Comparison of ENCODE assay signal across 31 cellular contexts in genomic region chr10:11158080-11158479, GRCh38.
A peak's percentile ranks its signal among the peaks of the same experiment; 100 is the strongest.
DNase-seq lines count a peak whose midpoint lies in the region; ATAC-seq and TF ChIP-seq lines count a peak whose summit lies in the region.
"Had no signal": no experiment of that assay in that cellular context is flagged by ENCODE, and none has a peak within 500 bp of the region (broad histone marks: within the 10 kb centered on the region; RNA-seq: fewer than 3 reads in every experiment).

No MANE protein-coding gene starts in this region.

- DNase-seq in CD8-positive, alpha-beta T cell: no peak
- no peak for DNase-seq in T-cell
- DNase-seq in neural progenitor cell (ENCODE audit: low spot score): no peak
- DNase-seq: activated CD4-positive, alpha-beta T cell treated with anti-CD3 and anti-CD28 coated beads, Interleukin-2, amount 50 U/mL, for 48 hours; activated CD4-positive, CD25-positive, alpha-beta regulatory T cell treated with anti-CD3 and anti-CD28 coated beads, Interleukin-2, amount 50 U/mL, for 72 hours; activated CD8-positive, alpha-beta memory T cell treated with anti-CD3 and anti-CD28 coated beads, Interleukin-2, amount 50 U/mL, for 4 hours; activated naive CD4-positive, alpha-beta T cell treated with anti-CD3 and anti-CD28 coated beads, Interleukin-2, amount 10 ng/mL, durations not matched to agents 7 days and 5 days; aorta; central memory CD4-positive, alpha-beta T cell; dermis blood vessel endothelial cell; DMS79 treated with DMSO at 0.1 percent for 48 hours; foreskin fibroblast; GDM1; left ventricle myocardium inferior; NCI-H1092; NCI-H187 treated with DMSO at 0.1 percent for 48 hours; NCI-H2171 treated with DMSO at 0.1 percent for 48 hours; NCI-H526; NK-92 treated with Interleukin-12 subunit alpha and Interleukin-12 subunit beta, amount 100 ng/mL, for 24 hours; stimulated activated CD4-positive, alpha-beta T cell treated with anti-CD3 and anti-CD28 coated beads, Interleukin-4, amount 100 ng/mL, for 24 hours; T-helper 2 cell; upper lobe of left lung had no signal

- intact Hi-C loops in CD8-positive, alpha-beta T cell (cut with DNase I, micrococcal nuclease): no loop called here

- H3K9ac ChIP-seq in neural progenitor cell: no peak overlapping the region

- H3K4me2 ChIP-seq in neural progenitor cell: peak overlapping the region; percentile 15

- TF ChIP-seq CTCF in CD8-positive, alpha-beta T cell (IDR thresholded peaks at IDR 0.05): no peak
- TF ChIP-seq CTCF in brain (conservative IDR thresholded peaks at IDR 0.05): no peak
- no peak for TF ChIP-seq CTCF in neural progenitor cell (IDR thresholded peaks at IDR 0.05)

- peak overlapping the region; percentile 1 for H3K4me3 ChIP-seq in CD8-positive, alpha-beta T cell (ENCODE audit: low read depth, low read length)
- H3K4me3 ChIP-seq in neural progenitor cell: no peak overlapping the region
- H3K4me3 ChIP-seq: esophagus muscularis mucosa, left ventricle myocardium inferior, suprapubic skin, upper lobe of left lung had no signal

- peaks cover 95% of the 10 kb centered on the region for H3K4me1 ChIP-seq in CD8-positive, alpha-beta T cell (ENCODE audit: insufficient read depth, low read length)
- H3K4me1 ChIP-seq in neural progenitor cell: peaks cover 32% of the 10 kb centered on the region

- H3K9me3 ChIP-seq in CD8-positive, alpha-beta T cell (ENCODE audit: low read length): no peaks in the 10 kb centered on the region
- no peaks in the 10 kb centered on the region for H3K9me3 ChIP-seq in neural progenitor cell (ENCODE audit: low read depth)
- H3K9me3 ChIP-seq: esophagus muscularis mucosa, left ventricle myocardium inferior, suprapubic skin, upper lobe of left lung had no signal

- POLR2A ChIA-PET in CD8-positive, alpha-beta T cell (lab: Charles Lee): interaction anchor here (0.9 to 4.3 kb wide), 4 partner anchors 8 to 44 kb away, joined by 3 to 23 read pairs (median 11); no protein-coding TSS in a partner anchor
- POLR2A ChIA-PET in T-cell (lab: Charles Lee): interaction anchor here in 1 of 2 donors (1.3 kb wide), 1 partner anchor 8 kb away, joined by 8 read pairs; no protein-coding TSS in a partner anchor

- no peaks in the 10 kb centered on the region for H4K20me1 ChIP-seq in neural progenitor cell (ENCODE audit: low read depth)

- no peaks in the 10 kb centered on the region for H3K36me3 Mint-ChIP-seq in CD8-positive, alpha-beta T cell
- H3K36me3 Mint-ChIP-seq in T-cell: no peaks in the 10 kb centered on the region
- peaks cover 30% of the 10 kb centered on the region for H3K36me3 Mint-ChIP-seq in brain
- H3K36me3 Mint-ChIP-seq in neural progenitor cell: no peaks in the 10 kb centered on the region

- H3K79me2 ChIP-seq in neural progenitor cell (ENCODE audit: low read depth): peaks cover 4% of the 10 kb centered on the region

- H3K36me3 ChIP-seq in CD8-positive, alpha-beta T cell (ENCODE audit: insufficient read depth, low read length): no peaks in the 10 kb centered on the region
- H3K36me3 ChIP-seq in neural progenitor cell: no peaks in the 10 kb centered on the region
- H3K36me3 ChIP-seq: esophagus muscularis mucosa, left ventricle myocardium inferior, suprapubic skin, upper lobe of left lung had no signal

- H3F3A ChIP-seq in neural progenitor cell (ENCODE audit: low read depth): peaks cover 6% of the 10 kb centered on the region

- H3K27ac ChIP-seq in CD8-positive, alpha-beta T cell (ENCODE audit: low read depth, low read length): no peak overlapping the region
- H3K27ac ChIP-seq in neural progenitor cell: no peak overlapping the region
- H3K27ac ChIP-seq: C4-2B, esophagus muscularis mucosa, left ventricle myocardium inferior, suprapubic skin, upper lobe of left lung had no signal

- H3K27me3 ChIP-seq in CD8-positive, alpha-beta T cell (ENCODE audit: insufficient read depth, low read length): no peaks in the 10 kb centered on the region
- H3K27me3 ChIP-seq in neural progenitor cell: no peaks in the 10 kb centered on the region
- H3K27me3 ChIP-seq: esophagus muscularis mucosa, suprapubic skin, upper lobe of left lung had no signal

- no peak for ATAC-seq in CD8-positive, alpha-beta T cell
- ATAC-seq in T-cell (replicated peaks in 1 of 4) (no peak), HG03095 (IDR thresholded peaks at IDR 0.05; ENCODE audit: unreplicated experiment) (no peak), HG03520 (IDR thresholded peaks at IDR 0.05; ENCODE audit: unreplicated experiment) (no peak), GM21717 (IDR thresholded peaks at IDR 0.05; ENCODE audit: unreplicated experiment) (no peak)
- ATAC-seq: Right ventricle myocardium inferior, SK-N-SH treated with all-trans-retinoic acid at 6 μM for 48 hours had no signal

- peak overlapping the region; percentile 42 for H3K4me3 Mint-ChIP-seq in CD8-positive, alpha-beta T cell
- peak overlapping the region in 2 of 3 donors; percentile 17 to 64 for H3K4me3 Mint-ChIP-seq in T-cell
- no peak overlapping the region for H3K4me3 Mint-ChIP-seq in brain
- H3K4me3 Mint-ChIP-seq in neural progenitor cell: no peak overlapping the region
- H3K4me3 Mint-ChIP-seq: activated naive CD4-positive, alpha-beta T cell treated with anti-CD3 and anti-CD28 coated beads, Interleukin-2, amount 10 ng/mL, durations not matched to agents 7 days and 5 days had no signal

- H3K27ac Mint-ChIP-seq in CD8-positive, alpha-beta T cell: peak overlapping the region; percentile 85
- H3K27ac Mint-ChIP-seq in T-cell (peak overlapping the region; percentile 58 to 86), brain (peak overlapping the region in 3 of 5 experiments; percentile 41 to 96 (median 61)), neural progenitor cell (no peak overlapping the region)

- CTCF ChIA-PET in CD8-positive, alpha-beta T cell (lab: Charles Lee): interaction anchor here (1.0 to 3.5 kb wide), 2 partner anchors 8 to 12 kb away, joined by 3 to 26 read pairs; no protein-coding TSS in a partner anchor
- CTCF ChIA-PET in T-cell (lab: Charles Lee): no interaction called here

- H3K9me3 Mint-ChIP-seq in CD8-positive, alpha-beta T cell: no peaks in the 10 kb centered on the region
- H3K9me3 Mint-ChIP-seq in T-cell (peaks cover 0 to 3% (median 0%) of the 10 kb centered on the region in 3 donors), brain (peaks cover 0 to 23% (median 14%) of the 10 kb centered on the region in 5 experiments), neural progenitor cell (no peaks in the 10 kb centered on the region)

- H3K27me3 Mint-ChIP-seq in CD8-positive, alpha-beta T cell (ENCODE audit: low read depth): no peaks in the 10 kb centered on the region
- H3K27me3 Mint-ChIP-seq in T-cell (no peaks in the 10 kb centered on the region), brain (no peaks in the 10 kb centered on the region), neural progenitor cell (ENCODE audit: insufficient read depth, low read depth) (no peaks in the 10 kb centered on the region)
- H3K27me3 Mint-ChIP-seq: activated naive CD4-positive, alpha-beta T cell treated with anti-CD3 and anti-CD28 coated beads, Interleukin-2, amount 10 ng/mL, durations not matched to agents 7 days and 5 days had no signal

- peaks cover 96% of the 10 kb centered on the region for H3K4me1 Mint-ChIP-seq in CD8-positive, alpha-beta T cell (ENCODE audit: low read depth)
- H3K4me1 Mint-ChIP-seq in T-cell (peaks cover 87 to 97% (median 94%) of the 10 kb centered on the region in 3 donors), brain (peaks cover 90% of the 10 kb centered on the region), neural progenitor cell (peaks cover 32% of the 10 kb centered on the region)

- H2AFZ ChIP-seq in neural progenitor cell (replicated peaks): no peak overlapping the region

Comparison
In these comparisons a context has a peak if more than half of its experiments do, and no peak if none do; other contexts are left out.
1. H3K4me3 Mint-ChIP-seq: peak in CD8-positive, alpha-beta T cell (single experiment) and T-cell (2 of 3); none in brain (0 of 5) and neural progenitor cell (single experiment).